8 cellular contexts compared by ENCODE assay signal in genomic region chr1:172380441-172381244, GRCh38.
A peak's percentile ranks its signal among the peaks of the same experiment; 100 is the strongest.
DNase-seq lines count a peak whose midpoint lies in the region; ATAC-seq and TF ChIP-seq lines count a peak whose summit lies in the region.

No MANE protein-coding gene starts in this region.

- H3K79me2 ChIP-seq in Loucy (ENCODE audit: insufficient read depth, low read length): no peaks in the 10 kb centered on the region

- H3K9ac ChIP-seq in Loucy (ENCODE audit: low read depth, low read length, poor library complexity, severe bottlenecking): peak overlapping the region; percentile 75

- TF ChIP-seq CTCF in Loucy (conservative IDR thresholded peaks at IDR 0.05; ENCODE audit: low read length): no peak; the same call in 1 of the 2 replicates

- no peaks in the 10 kb centered on the region for H3K9me2 ChIP-seq in Loucy (replicated peaks; ENCODE audit: low read depth, low read length)

- no peaks in the 10 kb centered on the region for H3K9me3 ChIP-seq in Loucy (ENCODE audit: insufficient read depth, low read depth, low read length)

- no peaks in the 10 kb centered on the region for H3K27me3 ChIP-seq in Loucy (ENCODE audit: insufficient read depth, low read length, poor library complexity, severe bottlenecking)

- H3F3A ChIP-seq in Loucy (ENCODE audit: low read depth): no peaks in the 10 kb centered on the region

- H3K27ac ChIP-seq in caudate nucleus (ENCODE audit: low read depth, low read length): no peak overlapping the region

- TF ChIP-seq POLR2A in GM18505 (IDR thresholded peaks at IDR 0.05; ENCODE audit: borderline replicate concordance, extremely low read depth, insufficient read depth, insufficient read length): no peak

- peak overlapping the region; percentile 68 for H3K4me3 ChIP-seq in Loucy (ENCODE audit: low read length, poor library complexity, severe bottlenecking)

- peak overlapping the region; percentile 82 for H3K4me2 ChIP-seq in Loucy (ENCODE audit: low read depth, low read length, poor library complexity, severe bottlenecking)

- H4K20me1 ChIP-seq in Loucy (ENCODE audit: insufficient read depth, low read length, poor library complexity, severe bottlenecking): no peaks in the 10 kb centered on the region

- H2AFZ ChIP-seq in Loucy (ENCODE audit: low read length): peak overlapping the region; percentile 69

- ATAC-seq in GM18505 (IDR thresholded peaks at IDR 0.05; ENCODE audit: unreplicated experiment): peak; percentile 81
- peak; percentile 95 for ATAC-seq in GM21619 (IDR thresholded peaks at IDR 0.05; ENCODE audit: unreplicated experiment)

- peak; percentile 16 for DNase-seq in effector CD4-positive, alpha-beta T cell
- DNase-seq in islet precursor cell (no peak), GM19238 (ENCODE audit: insufficient read length, low spot score) (no peak), caudate nucleus (lab: John Stamatoyannopoulos, UW) (no peak), AG08396 (ENCODE audit: low spot score) (no peak)

- no peaks in the 10 kb centered on the region for H3K36me3 ChIP-seq in Loucy (ENCODE audit: insufficient read depth, low read length)

- peaks cover 49% of the 10 kb centered on the region for H3K4me1 ChIP-seq in Loucy (ENCODE audit: insufficient read depth, low read length, poor library complexity, severe bottlenecking)
